ENCODE assay signal across 8 cellular contexts in genomic region chr1:32972814-32973428, GRCh38. TPM values are rescaled to one million over a fixed set of nuclear protein-coding genes. Genes with fewer than 3 reads are reported as not detected.
DNase-seq lines count a peak whose midpoint lies in the region; ATAC-seq and TF ChIP-seq lines count a peak whose summit lies in the region.

No MANE protein-coding gene starts in this region.

- peak in 1 of 2 experiments; percentile 32 for DNase-seq in Caco-2
- peak; percentile 10 for DNase-seq in NCI-H1417 treated with DMSO at 0.1 percent for 48 hours (lab: John Stamatoyannopoulos, UW)
- DNase-seq in cardiac muscle cell (ENCODE audit: low read depth in 1 of 2, low spot score in 1 of 2), result peak; percentile 60 to 93
- peak; percentile 69 for DNase-seq in neuronal stem cell (ENCODE audit: low spot score)
- no peak for DNase-seq in HK-2 (ENCODE audit: unreplicated experiment)

- peak overlapping the region; percentile 95 for H3K4me2 ChIP-seq in neuronal stem cell (ENCODE audit: insufficient read depth, low read length, poor library complexity, severe bottlenecking)

- POLR2A ChIA-PET in Caco-2 (lab: Charles Lee), result no interaction called here

- H3K27me3 Mint-ChIP-seq in Caco-2 (ENCODE audit: insufficient read depth, unreplicated experiment), result peaks cover 11% of the 10 kb centered on the region
- H3K27me3 Mint-ChIP-seq in activated T-helper 17 cell treated with anti-CD3 and anti-CD28 coated beads, Interleukin-2, amount 50 U/mL, for 72 hours, result peaks cover 13% of the 10 kb centered on the region

- peak overlapping the region; percentile 78 for H3K9ac ChIP-seq in neuronal stem cell (ENCODE audit: low read depth, low read length, poor library complexity)

- no peak overlapping the region for H2AK5ac ChIP-seq in neuronal stem cell (ENCODE audit: low read depth, low read length)

- peak; percentile 5 for ATAC-seq in activated T-helper 17 cell treated with anti-CD3 and anti-CD28 coated beads, Interleukin-2, amount 50 U/mL, for 72 hours (replicated peaks)
- no peak for ATAC-seq in HG03457 (IDR thresholded peaks at IDR 0.05; ENCODE audit: unreplicated experiment)
- no peak for ATAC-seq in HG02759 (IDR thresholded peaks at IDR 0.05; ENCODE audit: unreplicated experiment)

- no peaks in the 10 kb centered on the region for H3K9me3 ChIP-seq in Caco-2
- no peaks in the 10 kb centered on the region for H3K9me3 ChIP-seq in cardiac muscle cell (ENCODE audit: low read depth)
- peaks cover 0 to 4% of the 10 kb centered on the region in 2 donors for H3K9me3 ChIP-seq in neuronal stem cell (replicated peaks in 1 of 2; ENCODE audit: control insufficient read depth in 2 of 2, insufficient read depth in 1 of 2, low read depth in 1 of 2, low read length in 2 of 2)

- intact Hi-C loops in Caco-2 (cut with micrococcal nuclease; ENCODE audit: unreplicated experiment), result no loop called here

- H2BK15ac ChIP-seq in neuronal stem cell (ENCODE audit: low read length), result peak overlapping the region; percentile 11

- no peak overlapping the region for H3K27ac Mint-ChIP-seq in Caco-2 (ENCODE audit: unreplicated experiment)
- H3K27ac Mint-ChIP-seq in activated T-helper 17 cell treated with anti-CD3 and anti-CD28 coated beads, Interleukin-2, amount 50 U/mL, for 72 hours, result no peak overlapping the region

- peaks cover 15% of the 10 kb centered on the region for H3K4me1 Mint-ChIP-seq in Caco-2 (ENCODE audit: low read depth, unreplicated experiment)
- H3K4me1 Mint-ChIP-seq in activated T-helper 17 cell treated with anti-CD3 and anti-CD28 coated beads, Interleukin-2, amount 50 U/mL, for 72 hours, result peaks cover 17% of the 10 kb centered on the region

- no peak overlapping the region for H2BK5ac ChIP-seq in neuronal stem cell (ENCODE audit: low read length)

- H4K91ac ChIP-seq in neuronal stem cell (ENCODE audit: low read depth, low read length, poor library complexity), result no peak overlapping the region

- BruUV-seq in Caco-2 (replicated peaks; lab: Mats Ljungman, UMichigan), result no TSS peak

- no peak overlapping the region for H3K23ac ChIP-seq in neuronal stem cell (ENCODE audit: low read depth, low read length, poor library complexity)

- peak overlapping the region; percentile 65 for H3K4me3 Mint-ChIP-seq in Caco-2 (ENCODE audit: unreplicated experiment)
- peak overlapping the region; percentile 42 for H3K4me3 Mint-ChIP-seq in activated T-helper 17 cell treated with anti-CD3 and anti-CD28 coated beads, Interleukin-2, amount 50 U/mL, for 72 hours

- H3K4me1 ChIP-seq in Caco-2 (no peaks in the 10 kb centered on the region), cardiac muscle cell (ENCODE audit: low read depth) (no peaks in the 10 kb centered on the region), neuronal stem cell (ENCODE audit: control insufficient read depth in 2 of 2, insufficient read depth in 1 of 2, low read depth in 1 of 2, low read length in 2 of 2) (peaks cover 2% of the 10 kb centered on the region in 2 donors)

- no peaks in the 10 kb centered on the region for H3K36me3 ChIP-seq in Caco-2 (ENCODE audit: control insufficient read depth, insufficient read depth, low read length)
- H3K36me3 ChIP-seq in cardiac muscle cell, result no peaks in the 10 kb centered on the region
- H3K36me3 ChIP-seq in neuronal stem cell (replicated peaks in 1 of 2; ENCODE audit: control insufficient read depth in 2 of 2, insufficient read depth in 2 of 2, low read length in 2 of 2), result no peaks in the 10 kb centered on the region

- H3K9me3 Mint-ChIP-seq in Caco-2 (ENCODE audit: unreplicated experiment), result peaks cover 10% of the 10 kb centered on the region
- H3K9me3 Mint-ChIP-seq in activated T-helper 17 cell treated with anti-CD3 and anti-CD28 coated beads, Interleukin-2, amount 50 U/mL, for 72 hours, result peaks cover 4% of the 10 kb centered on the region

- CTCF ChIA-PET in Caco-2 (lab: Charles Lee), result no interaction called here

- H3K4me3 ChIP-seq in Caco-2 (ENCODE audit: low read depth, low read length), result peak overlapping the region; percentile 42
- peak overlapping the region; percentile 41 for H3K4me3 ChIP-seq in cardiac muscle cell
- peak overlapping the region; percentile 52 to 78 for H3K4me3 ChIP-seq in neuronal stem cell (ENCODE audit: low read length in 2 of 2)

- no peaks in the 10 kb centered on the region for H3K79me1 ChIP-seq in neuronal stem cell (ENCODE audit: low read depth, low read length)

- H2AFZ ChIP-seq in neuronal stem cell (ENCODE audit: low read length), result peak overlapping the region; percentile 99

- no peak overlapping the region for H4K8ac ChIP-seq in neuronal stem cell (ENCODE audit: low read depth, low read length)

- peak overlapping the region; percentile 93 for H2BK12ac ChIP-seq in neuronal stem cell (ENCODE audit: low read length)

- WGBS in neuronal stem cell (ENCODE audit: extremely low coverage in 2 of 2, insufficient read length in 2 of 2, insufficient replicate concordance in 1 of 2), 2 donors, result no CpG with 5 or more reads among the region's 58 CpGs

- H3K14ac ChIP-seq in neuronal stem cell (ENCODE audit: low read length), result no peak overlapping the region

- H2BK120ac ChIP-seq in neuronal stem cell (ENCODE audit: low read depth, low read length), result no peak overlapping the region

- peak overlapping the region; percentile 80 for H3K18ac ChIP-seq in neuronal stem cell (ENCODE audit: low read length)

- no peak for TF ChIP-seq CTCF in Caco-2 (IDR thresholded peaks at IDR 0.05; ENCODE audit: insufficient read depth in 1 of 2, low read depth in 1 of 2, low read length in 1 of 2, severe bottlenecking in 1 of 2, unreplicated experiment in 1 of 2)
- no peak for TF ChIP-seq CTCF in cardiac muscle cell (IDR thresholded peaks at IDR 0.05; ENCODE audit: low read depth, low read length)

- H3K27ac ChIP-seq in cardiac muscle cell (peak overlapping the region; percentile 88), neuronal stem cell (replicated peaks; ENCODE audit: low read length) (no peak overlapping the region)

- H3K4ac ChIP-seq in neuronal stem cell (ENCODE audit: low read length), result no peak overlapping the region

- H3K36me3 Mint-ChIP-seq in Caco-2 (ENCODE audit: insufficient read depth, unreplicated experiment), result no peaks in the 10 kb centered on the region
- no peaks in the 10 kb centered on the region for H3K36me3 Mint-ChIP-seq in activated T-helper 17 cell treated with anti-CD3 and anti-CD28 coated beads, Interleukin-2, amount 50 U/mL, for 72 hours (ENCODE audit: low read depth)

- H3K27me3 ChIP-seq in Caco-2 (replicated peaks; ENCODE audit: control insufficient read depth, insufficient read depth, low read length) (no peaks in the 10 kb centered on the region), cardiac muscle cell (peaks cover 23% of the 10 kb centered on the region), neuronal stem cell (ENCODE audit: control insufficient read depth in 3 of 3, insufficient read depth in 3 of 3, low read depth in 1 of 3, low read length in 3 of 3) (peaks cover 0 to 38% (median 24%) of the 10 kb centered on the region in 3 experiments)

RNA-seq across cellular contexts. Expression of gene RNF19B, which starts 8.3 kb away (rescaled TPM):
- total RNA-seq in Caco-2 (2022) (13.9 and 14.5 TPM in 2 replicates), cardiac muscle cell (15.8 and 28.5 TPM in 2 replicates)
- total RNA-seq in activated T-helper 17 cell treated with anti-CD3 and anti-CD28 coated beads, Interleukin-2, amount 50 U/mL, for 72 hours, result 10 to 100 TPM; 32.2 to 65.6 TPM
- polyA plus RNA-seq in cardiac muscle cell, result 16.2 and 17.8 TPM in 2 replicates
- polyA plus RNA-seq in neuronal stem cell (2013, experiment 1 of 2), result 8.9 TPM
- polyA plus RNA-seq in neuronal stem cell (2013, experiment 2 of 2), result 8.5 TPM
